In genomic region chr5:13866792-13867191, GRCh38 we compare ENCODE assay signal across 1 cellular context.
A peak's percentile ranks its signal among the peaks of the same experiment; 100 is the strongest.
TF ChIP-seq lines count a peak whose summit lies in the region.

No MANE protein-coding gene starts in this region.

TF ChIP-seq in HepG2, 621 proteins besides CTCF, POLR2A, EP300 and RAD21 (continued from another document and continues in another):
- TF ChIP-seq REST (IDR thresholded peaks at IDR 0.05; ENCODE audit: borderline replicate concordance in 1 of 2, low read depth in 1 of 2, low read length in 2 of 2) (peak; percentile 79 to 99), ZNF337 (CRISPR knock-in tag; IDR thresholded peaks at IDR 0.05; ENCODE audit: borderline replicate concordance, low read depth) (no peak), RELA (CRISPR knock-in tag; IDR thresholded peaks at IDR 0.05) (no peak), ZFP82 (CRISPR knock-in tag; IDR thresholded peaks at IDR 0.05; ENCODE audit: borderline replicate concordance) (no peak), FIP1L1 (IDR thresholded peaks at IDR 0.05; ENCODE audit: borderline replicate concordance, insufficient read depth, low read depth, low read length) (no peak), E2F2 (CRISPR knock-in tag; IDR thresholded peaks at IDR 0.05; ENCODE audit: borderline replicate concordance) (no peak), SKIL (CRISPR knock-in tag; IDR thresholded peaks at IDR 0.05; ENCODE audit: borderline replicate concordance) (no peak), TFDP1 (CRISPR knock-in tag; IDR thresholded peaks at IDR 0.05; ENCODE audit: borderline replicate concordance) (no peak), HNRNPH1 (optimal IDR thresholded peaks at IDR 0.05; ENCODE audit: low read depth, low read length) (no peak), PAX8 (CRISPR knock-in tag; IDR thresholded peaks at IDR 0.05; ENCODE audit: borderline replicate concordance) (no peak), PRDM4 (CRISPR knock-in tag; IDR thresholded peaks at IDR 0.05; ENCODE audit: borderline replicate concordance) (no peak; the same call in 1 of the 2 replicates), ZNF138 (CRISPR knock-in tag; IDR thresholded peaks at IDR 0.05; ENCODE audit: low read depth) (no peak), HOMEZ (CRISPR knock-in tag; IDR thresholded peaks at IDR 0.05; ENCODE audit: low read depth) (no peak), ZNF431 (CRISPR knock-in tag; IDR thresholded peaks at IDR 0.05; ENCODE audit: borderline replicate concordance, low read depth) (no peak), KMT2B (CRISPR knock-in tag; IDR thresholded peaks at IDR 0.05) (no peak), ZSCAN25 (CRISPR knock-in tag; IDR thresholded peaks at IDR 0.05) (no peak), MXI1 (IDR thresholded peaks at IDR 0.05; ENCODE audit: borderline replicate concordance, low read depth, low read length) (no peak), FOXK1 (CRISPR knock-in tag; IDR thresholded peaks at IDR 0.05; ENCODE audit: borderline replicate concordance, low read depth) (peak; percentile 33; the same call in 1 of the 2 replicates), FOSL1 (CRISPR knock-in tag; IDR thresholded peaks at IDR 0.05; ENCODE audit: borderline replicate concordance) (no peak), PAF1 (CRISPR knock-in tag; IDR thresholded peaks at IDR 0.05) (no peak), CHD2 (IDR thresholded peaks at IDR 0.05; ENCODE audit: low read depth, low read length) (no peak), TARDBP (CRISPR knock-in tag; IDR thresholded peaks at IDR 0.05) (no peak), RXRB (CRISPR knock-in tag; IDR thresholded peaks at IDR 0.05; ENCODE audit: borderline replicate concordance) (0 out of 2 replicates have a peak, but pooled peaks have one; percentile 23), TOE1 (CRISPR knock-in tag; IDR thresholded peaks at IDR 0.05) (no peak), HOXA5 (CRISPR knock-in tag; IDR thresholded peaks at IDR 0.05) (0 out of 2 replicates have a peak, but pooled peaks have one; percentile 34), ZNF780A (CRISPR knock-in tag; IDR thresholded peaks at IDR 0.05) (no peak), ZNF367 (CRISPR knock-in tag; IDR thresholded peaks at IDR 0.05; ENCODE audit: borderline replicate concordance) (no peak), ZNF441 (CRISPR knock-in tag; IDR thresholded peaks at IDR 0.05; ENCODE audit: borderline replicate concordance) (peak; percentile 62; the same call in 1 of the 2 replicates), MED13 (CRISPR knock-in tag; IDR thresholded peaks at IDR 0.05) (no peak), ZNF598 (CRISPR knock-in tag; IDR thresholded peaks at IDR 0.05; ENCODE audit: borderline replicate concordance) (no peak), NFYB (CRISPR knock-in tag; IDR thresholded peaks at IDR 0.05) (no peak), ISX (CRISPR knock-in tag; conservative IDR thresholded peaks at IDR 0.05) (no peak), SAP130 (CRISPR knock-in tag; IDR thresholded peaks at IDR 0.05; ENCODE audit: low read depth) (0 out of 2 replicates have a peak, but pooled peaks have one; percentile 22), PHF21A (CRISPR knock-in tag; IDR thresholded peaks at IDR 0.05) (no peak), ARNT2 (CRISPR knock-in tag; IDR thresholded peaks at IDR 0.05; ENCODE audit: low read depth) (no peak), ZNF672 (CRISPR knock-in tag; IDR thresholded peaks at IDR 0.05) (no peak), ZSCAN29 (CRISPR knock-in tag; conservative IDR thresholded peaks at IDR 0.05) (no peak), REL (CRISPR knock-in tag; conservative IDR thresholded peaks at IDR 0.05) (no peak)
- TF ChIP-seq, protein P1, sequence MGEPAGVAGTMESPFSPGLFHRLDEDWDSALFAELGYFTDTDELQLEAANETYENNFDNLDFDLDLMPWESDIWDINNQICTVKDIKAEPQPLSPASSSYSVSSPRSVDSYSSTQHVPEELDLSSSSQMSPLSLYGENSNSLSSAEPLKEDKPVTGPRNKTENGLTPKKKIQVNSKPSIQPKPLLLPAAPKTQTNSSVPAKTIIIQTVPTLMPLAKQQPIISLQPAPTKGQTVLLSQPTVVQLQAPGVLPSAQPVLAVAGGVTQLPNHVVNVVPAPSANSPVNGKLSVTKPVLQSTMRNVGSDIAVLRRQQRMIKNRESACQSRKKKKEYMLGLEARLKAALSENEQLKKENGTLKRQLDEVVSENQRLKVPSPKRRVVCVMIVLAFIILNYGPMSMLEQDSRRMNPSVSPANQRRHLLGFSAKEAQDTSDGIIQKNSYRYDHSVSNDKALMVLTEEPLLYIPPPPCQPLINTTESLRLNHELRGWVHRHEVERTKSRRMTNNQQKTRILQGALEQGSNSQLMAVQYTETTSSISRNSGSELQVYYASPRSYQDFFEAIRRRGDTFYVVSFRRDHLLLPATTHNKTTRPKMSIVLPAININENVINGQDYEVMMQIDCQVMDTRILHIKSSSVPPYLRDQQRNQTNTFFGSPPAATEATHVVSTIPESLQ (CRISPR knock-in tag; conservative IDR thresholded peaks at IDR 0.05) = 0 out of 2 replicates have a peak, but pooled peaks have one; percentile 44
- TF ChIP-seq, protein P2, sequence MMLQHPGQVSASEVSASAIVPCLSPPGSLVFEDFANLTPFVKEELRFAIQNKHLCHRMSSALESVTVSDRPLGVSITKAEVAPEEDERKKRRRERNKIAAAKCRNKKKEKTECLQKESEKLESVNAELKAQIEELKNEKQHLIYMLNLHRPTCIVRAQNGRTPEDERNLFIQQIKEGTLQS (CRISPR knock-in tag; IDR thresholded peaks at IDR 0.05) = no peak
- TF ChIP-seq, protein P3, sequence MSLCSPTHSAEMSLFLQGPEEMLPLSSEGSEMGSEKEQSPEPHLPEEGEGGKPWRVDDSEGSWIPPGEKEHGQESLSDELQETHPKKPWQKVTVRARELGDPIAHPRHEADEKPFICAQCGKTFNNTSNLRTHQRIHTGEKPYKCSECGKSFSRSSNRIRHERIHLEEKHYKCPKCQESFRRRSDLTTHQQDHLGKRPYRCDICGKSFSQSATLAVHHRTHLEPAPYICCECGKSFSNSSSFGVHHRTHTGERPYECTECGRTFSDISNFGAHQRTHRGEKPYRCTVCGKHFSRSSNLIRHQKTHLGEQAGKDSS (CRISPR knock-in tag; IDR thresholded peaks at IDR 0.05; ENCODE audit: borderline replicate concordance, low read depth) = no peak
- TF ChIP-seq, protein P4, sequence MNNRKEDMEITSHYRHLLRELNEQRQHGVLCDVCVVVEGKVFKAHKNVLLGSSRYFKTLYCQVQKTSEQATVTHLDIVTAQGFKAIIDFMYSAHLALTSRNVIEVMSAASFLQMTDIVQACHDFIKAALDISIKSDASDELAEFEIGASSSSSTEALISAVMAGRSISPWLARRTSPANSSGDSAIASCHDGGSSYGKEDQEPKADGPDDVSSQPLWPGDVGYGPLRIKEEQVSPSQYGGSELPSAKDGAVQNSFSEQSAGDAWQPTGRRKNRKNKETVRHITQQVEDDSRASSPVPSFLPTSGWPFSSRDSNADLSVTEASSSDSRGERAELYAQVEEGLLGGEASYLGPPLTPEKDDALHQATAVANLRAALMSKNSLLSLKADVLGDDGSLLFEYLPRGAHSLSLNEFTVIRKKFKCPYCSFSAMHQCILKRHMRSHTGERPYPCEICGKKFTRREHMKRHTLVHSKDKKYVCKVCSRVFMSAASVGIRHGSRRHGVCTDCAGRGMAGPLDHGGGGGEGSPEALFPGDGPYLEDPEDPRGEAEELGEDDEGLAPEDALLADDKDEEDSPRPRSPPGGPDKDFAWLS (CRISPR knock-in tag; IDR thresholded peaks at IDR 0.05; ENCODE audit: borderline replicate concordance) = no peak
- TF ChIP-seq, protein P5, sequence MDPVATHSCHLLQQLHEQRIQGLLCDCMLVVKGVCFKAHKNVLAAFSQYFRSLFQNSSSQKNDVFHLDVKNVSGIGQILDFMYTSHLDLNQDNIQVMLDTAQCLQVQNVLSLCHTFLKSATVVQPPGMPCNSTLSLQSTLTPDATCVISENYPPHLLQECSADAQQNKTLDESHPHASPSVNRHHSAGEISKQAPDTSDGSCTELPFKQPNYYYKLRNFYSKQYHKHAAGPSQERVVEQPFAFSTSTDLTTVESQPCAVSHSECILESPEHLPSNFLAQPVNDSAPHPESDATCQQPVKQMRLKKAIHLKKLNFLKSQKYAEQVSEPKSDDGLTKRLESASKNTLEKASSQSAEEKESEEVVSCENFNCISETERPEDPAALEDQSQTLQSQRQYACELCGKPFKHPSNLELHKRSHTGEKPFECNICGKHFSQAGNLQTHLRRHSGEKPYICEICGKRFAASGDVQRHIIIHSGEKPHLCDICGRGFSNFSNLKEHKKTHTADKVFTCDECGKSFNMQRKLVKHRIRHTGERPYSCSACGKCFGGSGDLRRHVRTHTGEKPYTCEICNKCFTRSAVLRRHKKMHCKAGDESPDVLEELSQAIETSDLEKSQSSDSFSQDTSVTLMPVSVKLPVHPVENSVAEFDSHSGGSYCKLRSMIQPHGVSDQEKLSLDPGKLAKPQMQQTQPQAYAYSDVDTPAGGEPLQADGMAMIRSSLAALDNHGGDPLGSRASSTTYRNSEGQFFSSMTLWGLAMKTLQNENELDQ (CRISPR knock-in tag; IDR thresholded peaks at IDR 0.05; ENCODE audit: borderline replicate concordance) = no peak
